14 cellular contexts compared by ENCODE assay signal in the genomic region with DNA sequence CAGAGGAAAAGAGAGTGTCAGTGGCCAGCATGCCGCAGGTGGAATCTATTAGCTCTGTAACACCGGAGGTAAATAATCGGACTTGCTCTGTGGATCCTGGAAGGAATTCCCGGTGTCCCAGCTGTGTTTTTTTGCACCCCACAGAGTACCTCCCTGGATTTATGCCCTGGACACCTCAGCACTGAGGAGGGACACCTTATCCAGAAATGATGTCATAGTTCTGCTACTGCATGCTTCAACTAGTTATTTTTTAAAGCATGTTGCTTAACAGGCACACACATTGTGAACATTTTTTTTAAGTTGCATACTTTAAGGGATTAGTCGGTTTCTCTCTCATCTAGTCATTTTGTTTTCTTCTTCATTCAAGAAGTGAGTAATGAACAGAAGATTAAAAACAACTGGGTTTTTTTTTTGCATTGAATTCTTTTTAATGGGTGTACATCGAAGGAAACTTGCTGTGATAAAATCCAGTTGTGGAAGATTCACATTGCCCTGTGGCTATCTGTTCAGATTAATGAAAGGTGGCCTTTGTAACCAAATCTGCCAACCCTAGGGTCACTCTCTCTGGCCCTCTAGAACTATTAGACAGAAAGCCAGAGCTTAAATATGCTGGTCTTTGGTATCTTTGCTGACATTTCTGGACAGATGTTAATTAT.
DNase-seq lines count a peak whose midpoint lies in the region; ATAC-seq and TF ChIP-seq lines count a peak whose summit lies in the region.
"Had no signal": no experiment of that assay in that cellular context is flagged by ENCODE, and none has a peak within 500 bp of the region (broad histone marks: within the 10 kb centered on the region; RNA-seq: fewer than 3 reads in every experiment).

No MANE protein-coding gene starts in this region.

- H3K27ac ChIP-seq in HEK293 (ENCODE audit: extremely low read depth, low read depth, low read length) (no peak overlapping the region), hepatocyte (peak overlapping the region; percentile 65), trophoblast cell (ENCODE audit: low read depth, low read length) (no peak overlapping the region), MM.1S (ENCODE audit: low read length) (no peak overlapping the region)
- H3K27ac ChIP-seq: brain microvascular endothelial cell, stomach had no signal

- H3K4ac ChIP-seq in trophoblast cell (ENCODE audit: low read depth, low read length) = no peak overlapping the region

- ATAC-seq in GM18873 (IDR thresholded peaks at IDR 0.05; ENCODE audit: low FRiP score, unreplicated experiment) = no peak
- no peak for ATAC-seq in HG03520 (IDR thresholded peaks at IDR 0.05; ENCODE audit: unreplicated experiment)
- ATAC-seq in stimulated activated effector memory CD8-positive, alpha-beta T cell treated with anti-CD3 and anti-CD28 coated beads, Interleukin-12 subunit alpha, Interleukin-12 subunit beta, amount 100 ng/mL, for 72 hours = no peak

- no peak overlapping the region for H2AK5ac ChIP-seq in trophoblast cell (ENCODE audit: low read length)

- CTCF ChIA-PET in HEK293 (lab: Yijun Ruan, JAX) = interaction anchor here (0.6 kb wide), 1 partner anchor 21 kb away, joined by 3 read pairs; no protein-coding TSS in a partner anchor

- H2AFZ ChIP-seq in hepatocyte (no peak overlapping the region), trophoblast cell (ENCODE audit: insufficient read depth, low read length, poor library complexity) (no peak overlapping the region), MM.1S (ENCODE audit: low read length) (no peak overlapping the region)

- no peaks in the 10 kb centered on the region for H3K79me1 ChIP-seq in trophoblast cell (ENCODE audit: low read length)

- H2BK12ac ChIP-seq in trophoblast cell (ENCODE audit: low read length) = no peak overlapping the region

- TF ChIP-seq CTCF in HEK293 (tag by site-specific recombination; IDR thresholded peaks at IDR 0.05) (no peak), brain (conservative IDR thresholded peaks at IDR 0.05) (no peak), hepatocyte (IDR thresholded peaks at IDR 0.05; ENCODE audit: poor library complexity) (no peak), MM.1S (IDR thresholded peaks at IDR 0.05; ENCODE audit: low read length) (no peak)

- peaks cover 15% of the 10 kb centered on the region for H3K27me3 Mint-ChIP-seq in brain
- H3K27me3 Mint-ChIP-seq: activated B cell treated with CpG ODN at 0.5 μM for 24 hours had no signal

- peak overlapping the region in 2 of 5 experiments; percentile 61 to 66 for H3K4me3 Mint-ChIP-seq in brain
- no peak overlapping the region for H3K4me3 Mint-ChIP-seq in stimulated activated effector memory CD8-positive, alpha-beta T cell treated with anti-CD3 and anti-CD28 coated beads, Interleukin-12 subunit alpha, Interleukin-12 subunit beta, amount 100 ng/mL, for 72 hours
- H3K4me3 Mint-ChIP-seq: activated B cell treated with CpG ODN at 0.5 μM for 24 hours had no signal

- no peaks in the 10 kb centered on the region for H3K36me3 ChIP-seq in HEK293 (ENCODE audit: control insufficient read depth in 2 of 2, insufficient read depth in 1 of 2, low read length in 2 of 2)
- no peaks in the 10 kb centered on the region for H3K36me3 ChIP-seq in hepatocyte (replicated peaks; ENCODE audit: insufficient read depth, low read depth)
- no peaks in the 10 kb centered on the region for H3K36me3 ChIP-seq in trophoblast cell (ENCODE audit: control insufficient read depth in 1 of 2, insufficient read depth in 2 of 2, low read length in 2 of 2)
- H3K36me3 ChIP-seq in MM.1S (replicated peaks; ENCODE audit: insufficient read depth, low read length) = no peaks in the 10 kb centered on the region
- H3K36me3 ChIP-seq: brain microvascular endothelial cell, stomach had no signal

- H3K14ac ChIP-seq in trophoblast cell (ENCODE audit: low read length) = no peak overlapping the region

- H4K8ac ChIP-seq in trophoblast cell (ENCODE audit: low read depth, low read length) = no peak overlapping the region

- WGBS in hepatocyte (ENCODE audit: low lambda C conversion rate, missing lambda C conversion rate) = 57% methylated on average over 6 of the region's 6 CpGs
- no CpG with 5 or more reads among the region's 6 CpGs for WGBS in trophoblast cell (ENCODE audit: extremely low coverage, insufficient coverage, insufficient read length)

- H3K23ac ChIP-seq in trophoblast cell (ENCODE audit: low read length) = no peak overlapping the region

- H3K4me3 ChIP-seq in HEK293 (ENCODE audit: low read depth, low read length) = no peak overlapping the region
- no peak overlapping the region for H3K4me3 ChIP-seq in hepatocyte
- no peak overlapping the region for H3K4me3 ChIP-seq in trophoblast cell (ENCODE audit: low read depth, low read length)
- no peak overlapping the region for H3K4me3 ChIP-seq in MM.1S (ENCODE audit: low read length)
- H3K4me3 ChIP-seq: lung, stomach had no signal

- H4K12ac ChIP-seq in trophoblast cell (ENCODE audit: low read depth, low read length) = no peak overlapping the region

- DNase-seq in hepatocyte (ENCODE audit: low spot score) (peak; percentile 17), trophoblast cell (peak; percentile 37 to 87), MM.1S (no peak)
- DNase-seq in stimulated activated effector memory CD8-positive, alpha-beta T cell treated with anti-CD3 and anti-CD28 coated beads, Interleukin-12 subunit alpha, Interleukin-12 subunit beta, amount 100 ng/mL, for 72 hours (ENCODE audit: low spot score in 2 of 2) = no peak
- DNase-seq: activated B cell treated with CpG ODN at 0.5 μM for 24 hours, brain microvascular endothelial cell, COR-L47, occipital lobe, stomach had no signal

- no peak overlapping the region for H2BK120ac ChIP-seq in trophoblast cell (ENCODE audit: insufficient read depth, low read length, poor library complexity)

- H3K9ac ChIP-seq in trophoblast cell (ENCODE audit: low read length) (no peak overlapping the region), MM.1S (ENCODE audit: low read length) (no peak overlapping the region)

- H3K18ac ChIP-seq in trophoblast cell (ENCODE audit: low read length) = no peak overlapping the region

- POLR2A ChIA-PET in HEK293 (lab: Yijun Ruan, JAX) = no interaction called here

- no peaks in the 10 kb centered on the region for H3F3A ChIP-seq in MM.1S (ENCODE audit: insufficient read depth, low read length)

- H4K91ac ChIP-seq in trophoblast cell (ENCODE audit: low read depth, low read length) = no peak overlapping the region

- H3K9me2 ChIP-seq in hepatocyte (replicated peaks; ENCODE audit: insufficient read depth) = no peaks in the 10 kb centered on the region
- no peaks in the 10 kb centered on the region for H3K9me2 ChIP-seq in MM.1S (replicated peaks; ENCODE audit: insufficient read depth, low read length)

- H3K79me2 ChIP-seq in hepatocyte (no peaks in the 10 kb centered on the region), trophoblast cell (ENCODE audit: control insufficient read depth, insufficient read depth, low read length, poor library complexity) (no peaks in the 10 kb centered on the region), MM.1S (ENCODE audit: low read length) (no peaks in the 10 kb centered on the region)

- H3K27me3 ChIP-seq in hepatocyte (no peaks in the 10 kb centered on the region), trophoblast cell (ENCODE audit: insufficient read depth, low read length) (no peaks in the 10 kb centered on the region), MM.1S (replicated peaks; ENCODE audit: insufficient read depth, low read length) (no peaks in the 10 kb centered on the region)
- H3K27me3 ChIP-seq: brain microvascular endothelial cell, stomach had no signal

- no peaks in the 10 kb centered on the region for H3K4me1 ChIP-seq in HEK293 (ENCODE audit: control insufficient read depth, insufficient read depth, low read length)
- peaks cover 4% of the 10 kb centered on the region for H3K4me1 ChIP-seq in hepatocyte (ENCODE audit: insufficient read depth)
- no peaks in the 10 kb centered on the region for H3K4me1 ChIP-seq in trophoblast cell (ENCODE audit: control insufficient read depth in 1 of 2, insufficient read depth in 2 of 2, low read length in 2 of 2)
- H3K4me1 ChIP-seq in MM.1S (ENCODE audit: low read length) = no peaks in the 10 kb centered on the region
- H3K4me1 ChIP-seq: stomach had no signal

- no peaks in the 10 kb centered on the region for H3K36me3 Mint-ChIP-seq in brain
- H3K36me3 Mint-ChIP-seq in stimulated activated effector memory CD8-positive, alpha-beta T cell treated with anti-CD3 and anti-CD28 coated beads, Interleukin-12 subunit alpha, Interleukin-12 subunit beta, amount 100 ng/mL, for 72 hours = no peaks in the 10 kb centered on the region

- peaks cover 5 to 14% (median 6%) of the 10 kb centered on the region in 5 experiments for H3K9me3 Mint-ChIP-seq in brain
- peaks cover 13% of the 10 kb centered on the region for H3K9me3 Mint-ChIP-seq in stimulated activated effector memory CD8-positive, alpha-beta T cell treated with anti-CD3 and anti-CD28 coated beads, Interleukin-12 subunit alpha, Interleukin-12 subunit beta, amount 100 ng/mL, for 72 hours

- H2BK5ac ChIP-seq in trophoblast cell (ENCODE audit: low read depth, low read length, poor library complexity) = no peak overlapping the region

- H3K9me3 ChIP-seq in HEK293 (ENCODE audit: control insufficient read depth, insufficient read depth, low read depth, low read length) = no peaks in the 10 kb centered on the region
- no peaks in the 10 kb centered on the region for H3K9me3 ChIP-seq in hepatocyte (ENCODE audit: low read depth)
- no peaks in the 10 kb centered on the region for H3K9me3 ChIP-seq in trophoblast cell (ENCODE audit: insufficient read depth, low read depth, low read length)
- no peaks in the 10 kb centered on the region for H3K9me3 ChIP-seq in MM.1S (replicated peaks; ENCODE audit: insufficient read depth, low read length)

- H4K20me1 ChIP-seq in hepatocyte (ENCODE audit: insufficient read depth, poor library complexity, severe bottlenecking) (no peaks in the 10 kb centered on the region), MM.1S (ENCODE audit: insufficient read depth, low read length) (no peaks in the 10 kb centered on the region)

- H3K4me2 ChIP-seq in hepatocyte = no peak overlapping the region
- no peak overlapping the region for H3K4me2 ChIP-seq in trophoblast cell (ENCODE audit: low read length)
- H3K4me2 ChIP-seq in MM.1S (ENCODE audit: low read depth, low read length) = no peak overlapping the region

- peaks cover 25% of the 10 kb centered on the region for H3K4me1 Mint-ChIP-seq in brain
- H3K4me1 Mint-ChIP-seq in stimulated activated effector memory CD8-positive, alpha-beta T cell treated with anti-CD3 and anti-CD28 coated beads, Interleukin-12 subunit alpha, Interleukin-12 subunit beta, amount 100 ng/mL, for 72 hours = no peaks in the 10 kb centered on the region
- H3K4me1 Mint-ChIP-seq: activated B cell treated with CpG ODN at 0.5 μM for 24 hours had no signal

- peak overlapping the region in 3 of 5 experiments; percentile 70 to 92 (median 88) for H3K27ac Mint-ChIP-seq in brain
- no peak overlapping the region for H3K27ac Mint-ChIP-seq in stimulated activated effector memory CD8-positive, alpha-beta T cell treated with anti-CD3 and anti-CD28 coated beads, Interleukin-12 subunit alpha, Interleukin-12 subunit beta, amount 100 ng/mL, for 72 hours
- H3K27ac Mint-ChIP-seq: activated B cell treated with CpG ODN at 0.5 μM for 24 hours had no signal

TF ChIP-seq in HEK293, 187 proteins besides CTCF, POLR2A, EP300 and RAD21:
- TF ChIP-seq GLIS1 (tag by site-specific recombination; IDR thresholded peaks at IDR 0.05) (peak; percentile 43; the same call in 1 of the 2 replicates), ZNF140 (tag by site-specific recombination; IDR thresholded peaks at IDR 0.05) (no peak)

Comparison
In these comparisons a context has a peak if more than half of its experiments do, and no peak if none do; other contexts are left out.
1. DNase-seq: peak in hepatocyte (single experiment) and trophoblast cell (2 of 2); none in stimulated activated effector memory CD8-positive, alpha-beta T cell treated with anti-CD3 and anti-CD28 coated beads, Interleukin-12 subunit alpha, Interleukin-12 subunit beta, amount 100 ng/mL, for 72 hours (0 of 2) and MM.1S (single experiment).